Comparison of ENCODE assay signal across 8 cellular contexts in the genomic region with DNA sequence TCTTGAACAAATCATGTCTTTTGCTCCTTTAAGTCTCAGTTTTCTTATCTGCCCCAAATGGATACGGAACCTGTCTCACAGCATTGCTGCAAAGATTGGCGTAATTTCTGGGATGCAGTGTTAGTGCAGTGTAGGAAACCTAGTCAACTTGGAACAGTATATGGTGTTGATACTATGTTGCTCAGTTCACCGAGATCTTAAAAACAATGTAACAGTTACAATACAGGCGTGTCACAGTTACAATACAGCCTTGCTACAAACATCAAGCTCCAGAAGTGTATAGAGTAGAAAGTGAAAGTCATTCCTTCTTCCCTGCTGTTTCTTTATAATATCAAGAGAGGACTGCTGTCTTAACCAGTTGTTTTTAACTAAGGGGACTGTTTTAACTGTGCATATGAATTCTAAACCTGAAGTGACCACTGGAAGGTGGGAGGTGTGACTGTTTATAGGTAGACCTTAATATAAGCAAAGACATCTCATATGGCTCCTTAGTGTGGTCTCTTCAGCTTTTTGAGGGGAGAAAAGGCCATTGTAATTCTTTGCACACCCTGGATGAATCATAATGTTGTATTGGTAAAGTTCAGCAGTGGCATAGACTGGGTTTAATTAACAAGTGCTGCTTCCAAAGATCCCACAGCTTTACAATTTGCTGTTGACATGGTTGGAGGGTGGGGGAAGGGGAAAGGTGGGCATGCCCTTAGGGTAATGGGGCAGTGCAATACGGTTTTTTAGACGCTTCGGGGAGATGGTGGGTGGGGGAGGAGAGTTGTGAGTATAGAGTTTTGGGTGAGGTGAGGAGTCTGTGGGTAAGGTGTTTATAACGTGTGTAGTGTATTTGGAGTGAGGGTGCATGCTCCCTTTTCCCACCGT. TPM values are rescaled to one million over a fixed set of nuclear protein-coding genes. Genes with fewer than 3 reads are reported as not detected.
DNase-seq lines count a peak whose midpoint lies in the region; ATAC-seq lines count a peak whose summit lies in the region.
"Had no signal": no experiment of that assay in that cellular context is flagged by ENCODE, and none has a peak within 500 bp of the region (broad histone marks: within the 10 kb centered on the region; RNA-seq: fewer than 3 reads in every experiment).

No MANE protein-coding gene starts in this region.

- peaks cover 72% of the 10 kb centered on the region for H3K4me1 ChIP-seq in iPS-20b (ENCODE audit: insufficient read depth, low read length)

- H3K36me3 ChIP-seq in iPS-20b (ENCODE audit: insufficient read depth, low read depth, low read length) = 0 out of 2 replicates have a peak, but pooled peaks cover 9% of the 10 kb centered on the region

- H3K27me3 Mint-ChIP-seq in IgD-negative memory B cell = peaks cover 2% of the 10 kb centered on the region
- H3K27me3 Mint-ChIP-seq in activated naive CD4-positive, alpha-beta T cell treated with anti-CD3 and anti-CD28 coated beads, Interleukin-2, amount 10 ng/mL, durations not matched to agents 7 days and 5 days = no peaks in the 10 kb centered on the region
- no peaks in the 10 kb centered on the region for H3K27me3 Mint-ChIP-seq in stimulated activated naive B cell treated with anti-CD40 and anti-IgM and Interleukin-4, amounts not matched to agents 10 μg/mL and 1 μg/mL and 100 μg/mL, for 72 hours

- peaks cover 69 to 74% (median 72%) of the 10 kb centered on the region in 3 donors for H3K4me1 Mint-ChIP-seq in IgD-negative memory B cell
- H3K4me1 Mint-ChIP-seq in activated naive CD4-positive, alpha-beta T cell treated with anti-CD3 and anti-CD28 coated beads, Interleukin-2, amount 10 ng/mL, durations not matched to agents 7 days and 5 days = peaks cover 94% of the 10 kb centered on the region
- peaks cover 64 to 90% of the 10 kb centered on the region in 2 donors for H3K4me1 Mint-ChIP-seq in stimulated activated naive B cell treated with anti-CD40 and anti-IgM and Interleukin-4, amounts not matched to agents 10 μg/mL and 1 μg/mL and 100 μg/mL, for 72 hours

- H3K9me3 Mint-ChIP-seq in IgD-negative memory B cell = no peaks in the 10 kb centered on the region
- no peaks in the 10 kb centered on the region for H3K9me3 Mint-ChIP-seq in activated naive CD4-positive, alpha-beta T cell treated with anti-CD3 and anti-CD28 coated beads, Interleukin-2, amount 10 ng/mL, durations not matched to agents 7 days and 5 days
- H3K9me3 Mint-ChIP-seq in stimulated activated naive B cell treated with anti-CD40 and anti-IgM and Interleukin-4, amounts not matched to agents 10 μg/mL and 1 μg/mL and 100 μg/mL, for 72 hours = no peaks in the 10 kb centered on the region

- peak overlapping the region; percentile 64 to 94 (median 74) for H3K27ac Mint-ChIP-seq in IgD-negative memory B cell
- H3K27ac Mint-ChIP-seq in activated naive CD4-positive, alpha-beta T cell treated with anti-CD3 and anti-CD28 coated beads, Interleukin-2, amount 10 ng/mL, durations not matched to agents 7 days and 5 days = peak overlapping the region; percentile 89
- H3K27ac Mint-ChIP-seq in stimulated activated naive B cell treated with anti-CD40 and anti-IgM and Interleukin-4, amounts not matched to agents 10 μg/mL and 1 μg/mL and 100 μg/mL, for 72 hours = peak overlapping the region; percentile 63

- no peaks in the 10 kb centered on the region for H3K9me3 ChIP-seq in iPS-20b (ENCODE audit: insufficient read depth, low read depth, low read length)

- CTCF ChIA-PET in activated naive CD4-positive, alpha-beta T cell treated with anti-CD3 and anti-CD28 coated beads, Interleukin-2, amount 10 ng/mL, durations not matched to agents 7 days and 5 days (lab: Charles Lee) = interaction anchor here (0.8 to 4.4 kb wide), 8 partner anchors 10 to 71 kb away, joined by 3 to 24 read pairs (median 6); no protein-coding TSS in a partner anchor

- peak overlapping the region; percentile 43 for H3K4me3 ChIP-seq in iPS-20b (ENCODE audit: low read length)

- H3K4me3 Mint-ChIP-seq in IgD-negative memory B cell = peak overlapping the region in 3 of 4 donors; percentile 43 to 82 (median 79)
- H3K4me3 Mint-ChIP-seq in activated naive CD4-positive, alpha-beta T cell treated with anti-CD3 and anti-CD28 coated beads, Interleukin-2, amount 10 ng/mL, durations not matched to agents 7 days and 5 days = peak overlapping the region; percentile 63
- H3K4me3 Mint-ChIP-seq in stimulated activated naive B cell treated with anti-CD40 and anti-IgM and Interleukin-4, amounts not matched to agents 10 μg/mL and 1 μg/mL and 100 μg/mL, for 72 hours = peak overlapping the region; percentile 17 to 43

- peak overlapping the region; percentile 46; the same call in 1 of the 2 replicates for H3K9ac ChIP-seq in iPS-20b (ENCODE audit: low read depth, low read length)

- peak overlapping the region; percentile 73 for H3K27ac ChIP-seq in iPS-20b (ENCODE audit: low read length)

- H3K27me3 ChIP-seq in iPS-20b (ENCODE audit: insufficient read depth, low read length) = no peaks in the 10 kb centered on the region

- ATAC-seq in stimulated activated naive B cell treated with anti-CD40 and anti-IgM and Interleukin-4, amounts not matched to agents 10 μg/mL and 1 μg/mL and 100 μg/mL, for 72 hours (replicated peaks) = peak in 1 of 2 donors; percentile 16
- no peak for ATAC-seq in GM21367 (IDR thresholded peaks at IDR 0.05; ENCODE audit: unreplicated experiment)

- no peak for DNase-seq in activated naive CD4-positive, alpha-beta T cell treated with anti-CD3 and anti-CD28 coated beads, Interleukin-2, amount 10 ng/mL, durations not matched to agents 7 days and 5 days
- DNase-seq in stimulated activated naive B cell treated with anti-CD40 and anti-IgM and Interleukin-4, amounts not matched to agents 10 μg/mL and 1 μg/mL and 100 μg/mL, for 72 hours = no peak
- DNase-seq in NCI-H2196 (lab: John Stamatoyannopoulos, UW; ENCODE audit: unreplicated experiment) = no peak
- no peak for DNase-seq in midbrain (lab: John Stamatoyannopoulos, UW)
- DNase-seq: RPMI8226 had no signal

- peaks cover 5% of the 10 kb centered on the region for H3K36me3 Mint-ChIP-seq in IgD-negative memory B cell
- peaks cover 37% of the 10 kb centered on the region for H3K36me3 Mint-ChIP-seq in activated naive CD4-positive, alpha-beta T cell treated with anti-CD3 and anti-CD28 coated beads, Interleukin-2, amount 10 ng/mL, durations not matched to agents 7 days and 5 days
- peaks cover 15 to 28% of the 10 kb centered on the region in 2 donors for H3K36me3 Mint-ChIP-seq in stimulated activated naive B cell treated with anti-CD40 and anti-IgM and Interleukin-4, amounts not matched to agents 10 μg/mL and 1 μg/mL and 100 μg/mL, for 72 hours

RNA-seq across cellular contexts. Expression of gene PRRC2B, which starts 12.9 kb away (rescaled TPM):
- polyA plus RNA-seq in IgD-negative memory B cell = 34.1 TPM
